ENCODE assay signal across 9 cellular contexts in the genomic region with DNA sequence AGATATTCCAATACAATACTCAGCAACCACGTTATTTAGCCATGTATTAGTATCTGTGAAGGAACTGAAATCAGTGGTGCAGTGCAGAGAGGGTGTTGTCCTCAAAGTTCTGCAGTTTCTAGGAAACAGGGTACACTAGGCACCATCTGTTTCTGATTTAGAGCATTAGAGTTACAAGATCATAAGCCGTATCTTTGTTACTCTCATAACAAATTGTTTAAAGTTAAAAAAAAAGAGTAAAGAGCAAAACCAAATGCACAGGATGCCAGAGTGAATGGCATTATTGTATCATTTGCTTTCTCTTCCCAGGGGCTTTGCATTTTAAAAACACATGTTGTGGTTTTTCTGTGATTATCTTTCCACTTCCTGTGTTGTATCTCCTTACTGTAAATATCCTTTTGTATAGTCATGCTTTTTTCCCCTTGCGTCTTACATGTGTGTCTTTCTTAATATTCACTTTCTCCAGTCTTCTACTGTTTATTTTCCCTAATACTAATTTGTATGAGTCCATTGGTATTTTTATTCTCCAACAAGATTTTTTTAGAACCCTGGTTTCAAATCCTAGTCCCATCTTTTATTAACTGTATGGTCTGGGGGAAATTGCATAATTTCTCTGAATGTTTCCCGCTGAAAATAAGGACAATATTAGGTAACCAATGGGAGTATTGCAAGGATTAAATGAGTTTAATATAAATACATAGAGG. TPM values are rescaled to one million over a fixed set of nuclear protein-coding genes. Genes with fewer than 3 reads are reported as not detected.
DNase-seq lines count a peak whose midpoint lies in the region; ATAC-seq, FAIRE-seq and TF ChIP-seq lines count a peak whose summit lies in the region.
"Had no signal": no experiment of that assay in that cellular context is flagged by ENCODE, and none has a peak within 500 bp of the region (broad histone marks: within the 10 kb centered on the region; RNA-seq: fewer than 3 reads in every experiment).

No MANE protein-coding gene starts in this region.

- 2% methylated on average over 4 of the region's 4 CpGs for WGBS in GM12878 (ENCODE audit: insufficient coverage, insufficient replicate concordance, low lambda C conversion rate, missing lambda C conversion rate)
- WGBS in smooth muscle cell (ENCODE audit: low lambda C conversion rate), result 28% methylated on average over 4 of the region's 4 CpGs
- WGBS in esophagus muscularis mucosa, result 34% methylated on average over 4 of the region's 4 CpGs

- TF ChIP-seq EP300 in GM12878 (IDR thresholded peaks at IDR 0.05; ENCODE audit: borderline replicate concordance in 1 of 2, control insufficient read depth in 1 of 2, low read depth in 2 of 2, low read length in 2 of 2), result no peak
- no peak for TF ChIP-seq EP300 in esophagus muscularis mucosa (IDR thresholded peaks at IDR 0.05)

- peak overlapping the region; percentile 67 for H3K27ac ChIP-seq in GM12878 (ENCODE audit: control insufficient read depth, insufficient read depth)
- H3K27ac ChIP-seq in smooth muscle cell (ENCODE audit: low read depth), result peak overlapping the region; percentile 49
- no peak overlapping the region for H3K27ac ChIP-seq in caudate nucleus (ENCODE audit: low read depth, low read length)
- peak overlapping the region in 2 of 4 donors; percentile 2 to 28 for H3K27ac ChIP-seq in esophagus muscularis mucosa (replicated peaks in 1 of 4)

- intact Hi-C loops in GM12878 (cut with micrococcal nuclease; ENCODE audit: unreplicated experiment), result no loop called here
- intact Hi-C loops in esophagus muscularis mucosa (cut with DNase I), result no loop called here

- DNase-seq in AG09309 (ENCODE audit: low read depth) (peak; percentile 79), GM19239 (ENCODE audit: insufficient read length, low spot score) (no peak), HS-5 (ENCODE audit: low read depth) (peak; percentile 80), GM12878 (ENCODE audit: low read depth, low spot score) (no peak), smooth muscle cell (lab: John Stamatoyannopoulos, UW; ENCODE audit: unreplicated experiment) (no peak), caudate nucleus (lab: John Stamatoyannopoulos, UW) (no peak), esophagus muscularis mucosa (ENCODE audit: extremely low spot score) (no peak)

- H3K4me1 ChIP-seq in GM12878 (ENCODE audit: control insufficient read depth, insufficient read depth, low read length), result peaks cover 46% of the 10 kb centered on the region
- peaks cover 8% of the 10 kb centered on the region for H3K4me1 ChIP-seq in smooth muscle cell (ENCODE audit: low read depth)
- peaks cover 7 to 32% (median 13%) of the 10 kb centered on the region in 4 donors for H3K4me1 ChIP-seq in esophagus muscularis mucosa

- TF ChIP-seq RAD21 in GM12878 (IDR thresholded peaks at IDR 0.05; ENCODE audit: insufficient read depth, low read depth, low read length), result no peak

- H3K4me2 ChIP-seq in GM12878 (ENCODE audit: control insufficient read depth, insufficient read depth) (peak overlapping the region; percentile 65), smooth muscle cell (peak overlapping the region; percentile 56)

- H2AFZ ChIP-seq in GM12878 (ENCODE audit: control insufficient read depth, low read depth, low read length) (no peak overlapping the region; the same call in 1 of the 2 replicates), smooth muscle cell (ENCODE audit: low read depth) (no peak overlapping the region)

- RAD21 ChIA-PET in GM12878 (lab: Charles Lee; ENCODE audit: unreplicated experiment), result no interaction called here

- TF ChIP-seq CTCF in AG09309 (IDR thresholded peaks at IDR 0.05; ENCODE audit: control insufficient read depth, insufficient read depth, low read depth, low read length, missing control alignments), result no peak
- no peak for TF ChIP-seq CTCF in GM12878 (IDR thresholded peaks at IDR 0.05 in 2 of 3, conservative IDR thresholded peaks at IDR 0.05 in 1 of 3; ENCODE audit: control insufficient read depth in 2 of 3, extremely low read depth in 1 of 3, insufficient read depth in 1 of 3, low read depth in 3 of 3, low read length in 3 of 3)
- TF ChIP-seq CTCF in smooth muscle cell (IDR thresholded peaks at IDR 0.05; ENCODE audit: borderline replicate concordance, insufficient read depth, poor library complexity, severe bottlenecking), result no peak
- no peak for TF ChIP-seq CTCF in esophagus muscularis mucosa (IDR thresholded peaks at IDR 0.05)

- no peaks in the 10 kb centered on the region for H3K9me3 ChIP-seq in GM12878 (replicated peaks; ENCODE audit: control insufficient read depth, insufficient read depth, low read length)
- H3K9me3 ChIP-seq in smooth muscle cell (replicated peaks; ENCODE audit: low read depth), result no peaks in the 10 kb centered on the region
- H3K9me3 ChIP-seq in esophagus muscularis mucosa, result no peaks in the 10 kb centered on the region

- ATAC-seq in GM12878 (peak; percentile 84), GM19455 (IDR thresholded peaks at IDR 0.05; ENCODE audit: unreplicated experiment) (no peak)
- ATAC-seq: HCT116 had no signal

- H3K9ac ChIP-seq in GM12878 (ENCODE audit: control insufficient read depth, insufficient read depth, low read length), result no peak overlapping the region; the same call in 1 of the 2 replicates
- H3K9ac ChIP-seq in smooth muscle cell (ENCODE audit: low read depth), result no peak overlapping the region

- H4K20me1 ChIP-seq in GM12878 (ENCODE audit: control insufficient read depth, insufficient read depth) (no peaks in the 10 kb centered on the region), smooth muscle cell (ENCODE audit: low read depth) (no peaks in the 10 kb centered on the region)

- no peaks in the 10 kb centered on the region for H3K27me3 ChIP-seq in GM12878 (replicated peaks in 1 of 2; ENCODE audit: control insufficient read depth in 2 of 2, insufficient read depth in 2 of 2, low read length in 1 of 2)
- no peaks in the 10 kb centered on the region for H3K27me3 ChIP-seq in smooth muscle cell (ENCODE audit: low read depth)
- H3K27me3 ChIP-seq in esophagus muscularis mucosa, result peaks cover 0 to 4% (median 0%) of the 10 kb centered on the region in 4 donors

- H3K4me3 ChIP-seq in AG09309 (ENCODE audit: control insufficient read depth, low read depth, low read length), result no peak overlapping the region
- peak overlapping the region; percentile 27; the same call in 1 of the 2 replicates for H3K4me3 ChIP-seq in GM12878
- no peak overlapping the region for H3K4me3 ChIP-seq in smooth muscle cell
- no peak overlapping the region for H3K4me3 ChIP-seq in esophagus muscularis mucosa

- TF ChIP-seq POLR2A in GM12878 (IDR thresholded peaks at IDR 0.05; ENCODE audit: low read depth, low read length) (no peak), esophagus muscularis mucosa (IDR thresholded peaks at IDR 0.05; ENCODE audit: low read depth) (no peak)

- no peaks in the 10 kb centered on the region for H3K36me3 ChIP-seq in GM12878 (ENCODE audit: control insufficient read depth in 2 of 2, insufficient read depth in 2 of 2, low read length in 1 of 2)
- no peaks in the 10 kb centered on the region for H3K36me3 ChIP-seq in smooth muscle cell (ENCODE audit: low read depth)
- H3K36me3 ChIP-seq in esophagus muscularis mucosa, result no peaks in the 10 kb centered on the region

- BruUV-seq in GM12878 (replicated peaks; lab: Mats Ljungman, UMichigan), result no TSS peak

- no peaks in the 10 kb centered on the region for H3K79me2 ChIP-seq in GM12878 (ENCODE audit: control insufficient read depth, insufficient read depth, low read length)
- no peaks in the 10 kb centered on the region for H3K79me2 ChIP-seq in smooth muscle cell (ENCODE audit: low read depth)

- CTCF ChIA-PET in GM12878 (lab: Yijun Ruan, JAX), result interaction anchor here (2.1 kb wide), 1 partner anchor 10 kb away, joined by 10 read pairs; no protein-coding TSS in a partner anchor

- FAIRE-seq in GM19239 (lab: Jason Lieb, UNC) (peak; percentile 91), GM12878 (lab: Jason Lieb, UNC) (no peak)

- in situ Hi-C loops in GM12878 (cut with MboI), result no loop called here

- H3F3A ChIP-seq in smooth muscle cell (ENCODE audit: low read depth), result peaks cover 16% of the 10 kb centered on the region

- SMC1A ChIA-PET in GM12878 (lab: Charles Lee; ENCODE audit: uncharacterized antibody, unreplicated experiment), result no interaction called here

- POLR2A ChIA-PET in GM12878 (lab: Charles Lee), result no interaction called here

TF ChIP-seq in GM12878, 131 proteins besides CTCF, POLR2A, EP300 and RAD21 (continues in another document):
- TF ChIP-seq CHD2 (IDR thresholded peaks at IDR 0.05; ENCODE audit: borderline replicate concordance, low read depth, low read length) (no peak), IKZF2 (IDR thresholded peaks at IDR 0.05) (peak; percentile 39 to 53; a peak in 2 of 4 replicates)
- TF ChIP-seq, protein P1, sequence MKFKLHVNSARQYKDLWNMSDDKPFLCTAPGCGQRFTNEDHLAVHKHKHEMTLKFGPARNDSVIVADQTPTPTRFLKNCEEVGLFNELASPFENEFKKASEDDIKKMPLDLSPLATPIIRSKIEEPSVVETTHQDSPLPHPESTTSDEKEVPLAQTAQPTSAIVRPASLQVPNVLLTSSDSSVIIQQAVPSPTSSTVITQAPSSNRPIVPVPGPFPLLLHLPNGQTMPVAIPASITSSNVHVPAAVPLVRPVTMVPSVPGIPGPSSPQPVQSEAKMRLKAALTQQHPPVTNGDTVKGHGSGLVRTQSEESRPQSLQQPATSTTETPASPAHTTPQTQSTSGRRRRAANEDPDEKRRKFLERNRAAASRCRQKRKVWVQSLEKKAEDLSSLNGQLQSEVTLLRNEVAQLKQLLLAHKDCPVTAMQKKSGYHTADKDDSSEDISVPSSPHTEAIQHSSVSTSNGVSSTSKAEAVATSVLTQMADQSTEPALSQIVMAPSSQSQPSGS (IDR thresholded peaks at IDR 0.05; ENCODE audit: low read length), result peak; percentile 32; the same call in 1 of the 2 replicates

RNA-seq across cellular contexts. Expression of a gene that starts 15.2 kb away (rescaled TPM):
- 151 and 160 TPM in 2 replicates for total RNA-seq in GM12878 (2013; cell fraction: nucleolus; rRNA removed)
- total RNA-seq in GM12878 (2014; rRNA removed) (49.5 and 49.8 TPM in 2 replicates), GM12878 (2014; rRNA removed; fragmentation: Illumina TruSeq; extraction: Trizol) (51.2 and 52.2 TPM in 2 replicates), GM12878 (2021) (53.1 and 60.6 TPM in 2 replicates), smooth muscle cell (26.0 and 26.3 TPM in 2 replicates), esophagus muscularis mucosa (10 to 100 TPM; 18.4 to 22.7 (median 19.0) TPM)
- 21.4 TPM for polyA plus RNA-seq in GM12878 (2011; ENCODE audit: low read depth)
- polyA plus RNA-seq in GM12878 (2011; rRNA removed) (62.2 and 70.0 TPM in 2 replicates), GM12878 (2014; fragmentation: Illumina TruSeq; extraction: Trizol) (57.0 and 66.1 TPM in 2 replicates), GM12878 (2014; fragmentation: Nextera tagmentation; extraction: Ambion mirVana) (10 to 100 TPM; 24.0 to 32.9 TPM), GM12878 (2014; rRNA removed) (39.2 and 41.6 TPM in 2 replicates), GM12878 (2016; fragmentation: Nextera tagmentation; extraction: Ambion mirVana) (10 to 100 TPM; 81.2 to 87.6 TPM), smooth muscle cell (13.9 and 21.1 TPM in 2 replicates)
- 34.6 and 39.6 TPM in 2 replicates for polyA plus RNA-seq in GM12878 (2011; cell fraction: cytosol; rRNA removed)
- 39.7 and 53.8 TPM in 2 replicates for polyA plus RNA-seq in GM12878 (2011; cell fraction: nucleus; rRNA removed)
- 24.8 and 26.2 TPM in 2 replicates for polyA plus RNA-seq in GM12878 (2012)
- polyA minus RNA-seq in GM12878 (2011; rRNA and poly(A)+ RNA removed), result 109 and 141 TPM in 2 replicates
- 27.8 and 39.2 TPM in 2 replicates for polyA minus RNA-seq in GM12878 (2011; cell fraction: cytosol; rRNA and poly(A)+ RNA removed)
- 40.1 and 61.4 TPM in 2 replicates for polyA minus RNA-seq in GM12878 (2011; cell fraction: nucleus; rRNA and poly(A)+ RNA removed)

Comparison
In these comparisons a context has a peak if more than half of its experiments do, and no peak if none do; other contexts are left out.
1. DNase-seq: peak in AG09309 (single experiment) and HS-5 (single experiment); none in GM19239 (single experiment), GM12878 (single experiment), smooth muscle cell (single experiment), caudate nucleus (0 of 61) and esophagus muscularis mucosa (single experiment).